11 cellular contexts compared by ENCODE assay signal in genomic region chr7:1122832-1123501, GRCh38. TPM values are rescaled to one million over a fixed set of nuclear protein-coding genes. Genes with fewer than 3 reads are reported as not detected.
DNase-seq lines count a peak whose midpoint lies in the region; ATAC-seq and TF ChIP-seq lines count a peak whose summit lies in the region.
"Had no signal": no experiment of that assay in that cellular context is flagged by ENCODE, and none has a peak within 500 bp of the region (broad histone marks: within the 10 kb centered on the region; RNA-seq: fewer than 3 reads in every experiment).

No MANE protein-coding gene starts in this region.

- H2BK12ac ChIP-seq in neuronal stem cell (ENCODE audit: low read length) = peak overlapping the region; percentile 41

- peak overlapping the region; percentile 65 for H3K23ac ChIP-seq in neuronal stem cell (ENCODE audit: low read depth, low read length, poor library complexity)

- H3K4me2 ChIP-seq in neuronal stem cell (ENCODE audit: insufficient read depth, low read length, poor library complexity, severe bottlenecking) = no peak overlapping the region

- peaks cover 0 to 3% of the 10 kb centered on the region in 2 donors for H3K36me3 ChIP-seq in ascending aorta
- peaks cover 21 to 26% of the 10 kb centered on the region in 2 donors for H3K36me3 ChIP-seq in neuronal stem cell (replicated peaks in 1 of 2; ENCODE audit: control insufficient read depth in 2 of 2, insufficient read depth in 2 of 2, low read length in 2 of 2)
- H3K36me3 ChIP-seq in tibial nerve = peaks cover 0 to 10% (median 0%) of the 10 kb centered on the region in 3 donors
- H3K36me3 ChIP-seq: SJCRH30 had no signal

- H3K4me3 ChIP-seq in ascending aorta = peak overlapping the region in 1 of 2 donors; percentile 60
- H3K4me3 ChIP-seq in neuronal stem cell (ENCODE audit: low read length in 2 of 2) = no peak overlapping the region
- peak overlapping the region in 2 of 4 donors; percentile 10 to 37 for H3K4me3 ChIP-seq in tibial nerve
- H3K4me3 ChIP-seq: SJCRH30 had no signal

- H2BK15ac ChIP-seq in neuronal stem cell (ENCODE audit: low read length) = peak overlapping the region; percentile 49

- H3K27me3 ChIP-seq in ascending aorta (no peaks in the 10 kb centered on the region), neuronal stem cell (ENCODE audit: control insufficient read depth in 3 of 3, insufficient read depth in 3 of 3, low read depth in 1 of 3, low read length in 3 of 3) (no peaks in the 10 kb centered on the region), tibial nerve (no peaks in the 10 kb centered on the region)
- H3K27me3 ChIP-seq: SJCRH30 had no signal

- peak overlapping the region; percentile 72 for H4K8ac ChIP-seq in neuronal stem cell (ENCODE audit: low read depth, low read length)

- H3K4me1 ChIP-seq in ascending aorta = peaks cover 7 to 16% of the 10 kb centered on the region in 2 donors
- H3K4me1 ChIP-seq in neuronal stem cell (ENCODE audit: control insufficient read depth in 2 of 2, insufficient read depth in 1 of 2, low read depth in 1 of 2, low read length in 2 of 2) = peaks cover 9 to 11% of the 10 kb centered on the region in 2 donors
- peaks cover 0 to 36% (median 18%) of the 10 kb centered on the region in 4 donors for H3K4me1 ChIP-seq in tibial nerve
- H3K4me1 ChIP-seq: SJCRH30 had no signal

- H3K9me3 ChIP-seq in ascending aorta (no peaks in the 10 kb centered on the region), neuronal stem cell (replicated peaks in 1 of 2; ENCODE audit: control insufficient read depth in 2 of 2, insufficient read depth in 1 of 2, low read depth in 1 of 2, low read length in 2 of 2) (no peaks in the 10 kb centered on the region), tibial nerve (no peaks in the 10 kb centered on the region)
- H3K9me3 ChIP-seq: SJCRH30 had no signal

- H3K27ac ChIP-seq in ascending aorta (peak overlapping the region; percentile 84 to 91), neuronal stem cell (replicated peaks; ENCODE audit: low read length) (no peak overlapping the region), tibial nerve (peak overlapping the region; percentile 13 to 98 (median 82))
- H3K27ac ChIP-seq: SJCRH30 had no signal

- peaks cover 25% of the 10 kb centered on the region for H3K79me1 ChIP-seq in neuronal stem cell (ENCODE audit: low read depth, low read length)

- intact Hi-C loops in ascending aorta (cut with DNase I) = loop anchor here (1.0 kb wide), 1 partner anchor 36 kb away; no protein-coding TSS in a partner anchor
- intact Hi-C loops in Right ventricle myocardium superior (cut with DNase I) = loop anchor here (5.0 kb wide), 1 partner anchor 36 kb away; the partner anchor contains the start of gene GPER1

- H3K9ac ChIP-seq in neuronal stem cell (ENCODE audit: low read depth, low read length, poor library complexity) = peak overlapping the region; percentile 12

- WGBS in neuronal stem cell (ENCODE audit: extremely low coverage in 2 of 2, insufficient read length in 2 of 2, insufficient replicate concordance in 1 of 2), 2 donors = no CpG with 5 or more reads among the region's 31 CpGs
- 44 to 48% methylated on average over 15 to 25 of the region's 31 CpGs for WGBS in tibial nerve, 2 donors

- H2BK120ac ChIP-seq in neuronal stem cell (ENCODE audit: low read depth, low read length) = peak overlapping the region; percentile 83

- H3K4ac ChIP-seq in neuronal stem cell (ENCODE audit: low read length) = no peak overlapping the region

- H2AK5ac ChIP-seq in neuronal stem cell (ENCODE audit: low read depth, low read length) = peak overlapping the region; percentile 90

- peak overlapping the region; percentile 52 for H3K18ac ChIP-seq in neuronal stem cell (ENCODE audit: low read length)

- no peak overlapping the region for H2AFZ ChIP-seq in neuronal stem cell (ENCODE audit: low read length)

- TF ChIP-seq EP300 in tibial nerve (IDR thresholded peaks at IDR 0.05) = no peak

- ATAC-seq in Right ventricle myocardium superior (ENCODE audit: poor library complexity) (peak; percentile 50), HG03571 (IDR thresholded peaks at IDR 0.05; ENCODE audit: unreplicated experiment) (no peak)

- peak overlapping the region; percentile 30 for H4K91ac ChIP-seq in neuronal stem cell (ENCODE audit: low read depth, low read length, poor library complexity)

- TF ChIP-seq POLR2A in tibial nerve (IDR thresholded peaks at IDR 0.05) = no peak

- peak overlapping the region; percentile 78 for H2BK5ac ChIP-seq in neuronal stem cell (ENCODE audit: low read length)

- no peak overlapping the region for H3K14ac ChIP-seq in neuronal stem cell (ENCODE audit: low read length)

- no peak for TF ChIP-seq CTCF in ascending aorta (IDR thresholded peaks at IDR 0.05)
- TF ChIP-seq CTCF in tibial nerve (IDR thresholded peaks at IDR 0.05) = no peak

- no peak for DNase-seq in ascending aorta (ENCODE audit: low spot score in 2 of 2)
- DNase-seq in Right ventricle myocardium superior = peak; percentile 65
- DNase-seq in neuronal stem cell (ENCODE audit: low spot score) = no peak
- DNase-seq in tibial nerve (ENCODE audit: low spot score in 2 of 2) = no peak
- DNase-seq in COR-L47 (lab: John Stamatoyannopoulos, UW) = no peak
- no peak for DNase-seq in T-helper 2 cell
- DNase-seq in cerebellar nuclear complex (lab: John Stamatoyannopoulos, UW) = no peak
- DNase-seq: NCI-H2171 treated with DMSO at 0.1 percent for 48 hours; SJCRH30; stimulated activated CD4-positive, alpha-beta T cell treated with anti-CD3 and anti-CD28 coated beads, Interleukin-12 subunit alpha, Interleukin-12 subunit beta, amount 100 ng/mL, for 4 hours had no signal

RNA-seq across cellular contexts. Expression of gene GPER1, which starts 35.1 kb away (rescaled TPM):
- total RNA-seq in ascending aorta = 11.3 TPM
- total RNA-seq in Right ventricle myocardium superior = 2.5 TPM
- 0.63 TPM for polyA plus RNA-seq in neuronal stem cell (2013, experiment 1 of 2)
- 0.66 TPM for polyA plus RNA-seq in neuronal stem cell (2013, experiment 2 of 2)
- total RNA-seq in tibial nerve = 10 to 100 TPM in 1 of 4 donors, 1 to 10 TPM in 3; 6.1 to 12.4 (median 8.7) TPM
- total RNA-seq: SJCRH30 had no signal

RNA-seq across cellular contexts. Expression of gene ZFAND2A, which starts 37.0 kb away (rescaled TPM):
- total RNA-seq in ascending aorta (5.6 TPM), Right ventricle myocardium superior (6.0 TPM), tibial nerve (10 to 100 TPM; 29.7 to 36.8 (median 33.7) TPM)
- 9.5 TPM for polyA plus RNA-seq in neuronal stem cell (2013, experiment 1 of 2)
- 8.7 TPM for polyA plus RNA-seq in neuronal stem cell (2013, experiment 2 of 2)
